Comparison of ENCODE assay signal across 17 cellular contexts in the genomic region with DNA sequence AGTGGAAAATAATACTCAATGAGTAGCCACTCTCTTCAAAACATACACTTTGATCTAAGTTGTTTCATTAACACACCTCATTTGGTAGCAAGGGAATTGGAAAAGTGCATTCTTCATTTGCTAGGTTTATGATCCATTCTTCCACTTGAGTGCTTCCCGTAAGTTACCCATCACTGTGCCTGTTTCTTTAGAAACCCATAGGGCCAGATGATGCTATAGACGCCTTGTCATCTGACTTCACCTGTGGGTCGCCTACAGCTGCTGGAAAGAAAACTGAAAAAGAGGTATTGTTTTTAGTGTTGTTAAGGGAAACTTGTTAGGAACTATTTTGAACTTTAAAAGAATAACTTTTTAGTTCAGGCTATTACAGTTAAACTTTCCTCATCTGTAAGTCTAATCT.
DNase-seq lines count a peak whose midpoint lies in the region; ATAC-seq, FAIRE-seq and TF ChIP-seq lines count a peak whose summit lies in the region.
"Had no signal": no experiment of that assay in that cellular context is flagged by ENCODE, and none has a peak within 500 bp of the region (broad histone marks: within the 10 kb centered on the region; RNA-seq: fewer than 3 reads in every experiment).

No MANE protein-coding gene starts in this region.

- no peaks in the 10 kb centered on the region for H4K20me1 ChIP-seq in GM12878 (ENCODE audit: control insufficient read depth, insufficient read depth)

- TF ChIP-seq POLR2A in heart left ventricle (IDR thresholded peaks at IDR 0.05) (no peak), GM12878 (IDR thresholded peaks at IDR 0.05; ENCODE audit: low read depth, low read length) (no peak)

- H3K36me3 ChIP-seq in heart left ventricle (peaks cover 0 to 100% (median 98%) of the 10 kb centered on the region in 9 donors), GM12878 (ENCODE audit: control insufficient read depth in 2 of 2, insufficient read depth in 2 of 2, low read length in 1 of 2) (peaks cover 11 to 13% of the 10 kb centered on the region in 2 experiments)
- H3K36me3 ChIP-seq: BE2C had no signal

- H3K9me3 ChIP-seq in heart left ventricle (no peaks in the 10 kb centered on the region), GM12878 (replicated peaks; ENCODE audit: control insufficient read depth, insufficient read depth, low read length) (no peaks in the 10 kb centered on the region)
- H3K9me3 ChIP-seq: BE2C, Peyer's patch had no signal

- H3K4me1 Mint-ChIP-seq in T-cell = peaks cover 0 to 2% (median 0%) of the 10 kb centered on the region in 3 donors
- H3K4me1 Mint-ChIP-seq in stimulated activated memory B cell treated with anti-CD40 and anti-IgM and Interleukin-4, amounts not matched to agents 10 μg/mL and 1 μg/mL and 100 μg/mL, for 72 hours = no peaks in the 10 kb centered on the region

- ATAC-seq in heart left ventricle (no peak), Right ventricle myocardium superior (ENCODE audit: poor library complexity) (no peak), T-cell (replicated peaks in 1 of 4) (no peak), GM12878 (no peak)
- no peak for ATAC-seq in stimulated activated memory B cell treated with anti-CD40 and anti-IgM and Interleukin-4, amounts not matched to agents 10 μg/mL and 1 μg/mL and 100 μg/mL, for 72 hours
- ATAC-seq: HepG2 had no signal

- H3K4me1 ChIP-seq in heart left ventricle (peaks cover 0 to 60% (median 41%) of the 10 kb centered on the region in 12 donors), GM12878 (ENCODE audit: control insufficient read depth, insufficient read depth, low read length) (no peaks in the 10 kb centered on the region)
- H3K4me1 ChIP-seq: Peyer's patch had no signal

- POLR2A ChIA-PET in T-cell (lab: Charles Lee) = no interaction called here
- POLR2A ChIA-PET in GM12878 (lab: Charles Lee) = interaction anchor here (0.6 kb wide), 1 partner anchor 319 kb away, joined by 8 read pairs; no protein-coding TSS in a partner anchor

- RAD21 ChIA-PET in GM12878 (lab: Charles Lee; ENCODE audit: unreplicated experiment) = interaction anchor here (3.4 kb wide), 1 partner anchor 12 kb away, joined by 14 read pairs; no protein-coding TSS in a partner anchor

- intact Hi-C loops in heart left ventricle (cut with DNase I) = loop anchor here in 5 of 10 donors (5.0 to 10.0 kb wide), 4 partner anchors 34 to 129 kb away; no protein-coding TSS in a partner anchor
- intact Hi-C loops in Right ventricle myocardium superior (cut with DNase I) = loop anchor here (5.0 to 10.0 kb wide), 2 partner anchors 34 to 126 kb away; no protein-coding TSS in a partner anchor
- intact Hi-C loops in GM12878 (cut with micrococcal nuclease; ENCODE audit: unreplicated experiment) = no loop called here

- H3K4me3 Mint-ChIP-seq in T-cell = no peak overlapping the region
- no peak overlapping the region for H3K4me3 Mint-ChIP-seq in stimulated activated memory B cell treated with anti-CD40 and anti-IgM and Interleukin-4, amounts not matched to agents 10 μg/mL and 1 μg/mL and 100 μg/mL, for 72 hours

- SMC1A ChIA-PET in GM12878 (lab: Charles Lee; ENCODE audit: uncharacterized antibody, unreplicated experiment) = interaction anchor here (1.0 kb wide), 1 partner anchor 33 kb away, joined by 3 read pairs; no protein-coding TSS in a partner anchor

- H3K4me2 ChIP-seq in GM12878 (ENCODE audit: control insufficient read depth, insufficient read depth) = no peak overlapping the region

- H3K27ac ChIP-seq in heart left ventricle (peak overlapping the region; percentile 52 to 88 (median 79)), GM12878 (ENCODE audit: control insufficient read depth, insufficient read depth) (no peak overlapping the region)
- H3K27ac ChIP-seq: Peyer's patch had no signal

- H3K4me3 ChIP-seq in heart left ventricle (no peak overlapping the region), GM12878 (no peak overlapping the region)
- H3K4me3 ChIP-seq: MG63, Peyer's patch had no signal

- H3K36me3 Mint-ChIP-seq in T-cell = peaks cover 60% of the 10 kb centered on the region
- H3K36me3 Mint-ChIP-seq in stimulated activated memory B cell treated with anti-CD40 and anti-IgM and Interleukin-4, amounts not matched to agents 10 μg/mL and 1 μg/mL and 100 μg/mL, for 72 hours = peaks cover 55% of the 10 kb centered on the region

- DNase-seq in heart left ventricle (no peak), Right ventricle myocardium superior (no peak), T-cell (no peak), GM12878 (ENCODE audit: low read depth, low spot score) (no peak), GM03348 (ENCODE audit: low spot score) (no peak), putamen (ENCODE audit: low spot score) (no peak)
- DNase-seq: BE2C, EL, MG63, NCI-H1105, NCI-H187 treated with DMSO at 0.1 percent for 48 hours, NCI-H446, Peyer's patch, SHP77 treated with DMSO at 0.1 percent for 48 hours had no signal

- H3K9me3 Mint-ChIP-seq in T-cell = no peaks in the 10 kb centered on the region
- no peaks in the 10 kb centered on the region for H3K9me3 Mint-ChIP-seq in stimulated activated memory B cell treated with anti-CD40 and anti-IgM and Interleukin-4, amounts not matched to agents 10 μg/mL and 1 μg/mL and 100 μg/mL, for 72 hours

- TF ChIP-seq RAD21 in GM12878 (IDR thresholded peaks at IDR 0.05; ENCODE audit: insufficient read depth, low read depth, low read length) = no peak

- H3K27me3 ChIP-seq in heart left ventricle = no peaks in the 10 kb centered on the region
- H3K27me3 ChIP-seq in GM12878 (replicated peaks in 1 of 2; ENCODE audit: control insufficient read depth in 2 of 2, insufficient read depth in 2 of 2, low read length in 1 of 2) = no peaks in the 10 kb centered on the region
- H3K27me3 ChIP-seq: BE2C, MG63, Peyer's patch had no signal

- FAIRE-seq in GM12878 (lab: Jason Lieb, UNC) = peak; percentile 13
- FAIRE-seq: H54, HepG2 had no signal

- no TSS peak for BruUV-seq in GM12878 (replicated peaks; lab: Mats Ljungman, UMichigan)

- 93 to 98% (median 96%) methylated on average over 3 of the region's 3 CpGs for WGBS in heart left ventricle, 4 donors
- 81% methylated on average over 3 of the region's 3 CpGs for WGBS in GM12878 (ENCODE audit: insufficient coverage, insufficient replicate concordance, low lambda C conversion rate, missing lambda C conversion rate)

- H3K27me3 Mint-ChIP-seq in T-cell = no peaks in the 10 kb centered on the region
- H3K27me3 Mint-ChIP-seq in stimulated activated memory B cell treated with anti-CD40 and anti-IgM and Interleukin-4, amounts not matched to agents 10 μg/mL and 1 μg/mL and 100 μg/mL, for 72 hours = no peaks in the 10 kb centered on the region

- no peak overlapping the region for H3K9ac ChIP-seq in GM12878 (ENCODE audit: control insufficient read depth, insufficient read depth, low read length)

- no peak overlapping the region for H2AFZ ChIP-seq in GM12878 (ENCODE audit: control insufficient read depth, low read depth, low read length)

- CTCF ChIA-PET in T-cell (lab: Charles Lee) (no interaction called here), GM12878 (lab: Yijun Ruan, JAX) (interaction anchor here (1.4 to 2.9 kb wide), 2 partner anchors 11 to 421 kb away, joined by 7 to 11 read pairs; no protein-coding TSS in a partner anchor)

- TF ChIP-seq EP300 in GM12878 (IDR thresholded peaks at IDR 0.05; ENCODE audit: borderline replicate concordance in 1 of 2, control insufficient read depth in 1 of 2, low read depth in 2 of 2, low read length in 2 of 2) = no peak

- peak overlapping the region; percentile 41 to 66 for H3K27ac Mint-ChIP-seq in T-cell
- H3K27ac Mint-ChIP-seq in stimulated activated memory B cell treated with anti-CD40 and anti-IgM and Interleukin-4, amounts not matched to agents 10 μg/mL and 1 μg/mL and 100 μg/mL, for 72 hours = peak overlapping the region; percentile 51

- H3K79me2 ChIP-seq in GM12878 (ENCODE audit: control insufficient read depth, insufficient read depth, low read length) = no peaks in the 10 kb centered on the region

- TF ChIP-seq CTCF in heart left ventricle (IDR thresholded peaks at IDR 0.05) (no peak), GM12878 (IDR thresholded peaks at IDR 0.05 in 2 of 3, conservative IDR thresholded peaks at IDR 0.05 in 1 of 3; ENCODE audit: control insufficient read depth in 2 of 3, extremely low read depth in 1 of 3, insufficient read depth in 1 of 3, low read depth in 3 of 3, low read length in 3 of 3) (no peak)

- in situ Hi-C loops in GM12878 (cut with MboI) = no loop called here

TF ChIP-seq in GM12878, 131 proteins besides CTCF, POLR2A, EP300 and RAD21 (continues in another document):
- TF ChIP-seq, protein P1, sequence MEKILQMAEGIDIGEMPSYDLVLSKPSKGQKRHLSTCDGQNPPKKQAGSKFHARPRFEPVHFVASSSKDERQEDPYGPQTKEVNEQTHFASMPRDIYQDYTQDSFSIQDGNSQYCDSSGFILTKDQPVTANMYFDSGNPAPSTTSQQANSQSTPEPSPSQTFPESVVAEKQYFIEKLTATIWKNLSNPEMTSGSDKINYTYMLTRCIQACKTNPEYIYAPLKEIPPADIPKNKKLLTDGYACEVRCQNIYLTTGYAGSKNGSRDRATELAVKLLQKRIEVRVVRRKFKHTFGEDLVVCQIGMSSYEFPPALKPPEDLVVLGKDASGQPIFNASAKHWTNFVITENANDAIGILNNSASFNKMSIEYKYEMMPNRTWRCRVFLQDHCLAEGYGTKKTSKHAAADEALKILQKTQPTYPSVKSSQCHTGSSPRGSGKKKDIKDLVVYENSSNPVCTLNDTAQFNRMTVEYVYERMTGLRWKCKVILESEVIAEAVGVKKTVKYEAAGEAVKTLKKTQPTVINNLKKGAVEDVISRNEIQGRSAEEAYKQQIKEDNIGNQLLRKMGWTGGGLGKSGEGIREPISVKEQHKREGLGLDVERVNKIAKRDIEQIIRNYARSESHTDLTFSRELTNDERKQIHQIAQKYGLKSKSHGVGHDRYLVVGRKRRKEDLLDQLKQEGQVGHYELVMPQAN (conservative IDR thresholded peaks at IDR 0.05) = no peak
- TF ChIP-seq NR2F1 (conservative IDR thresholded peaks at IDR 0.05) = no peak
- TF ChIP-seq ASH2L (IDR thresholded peaks at IDR 0.05; ENCODE audit: borderline replicate concordance, low read depth) = no peak
- TF ChIP-seq, protein P2, sequence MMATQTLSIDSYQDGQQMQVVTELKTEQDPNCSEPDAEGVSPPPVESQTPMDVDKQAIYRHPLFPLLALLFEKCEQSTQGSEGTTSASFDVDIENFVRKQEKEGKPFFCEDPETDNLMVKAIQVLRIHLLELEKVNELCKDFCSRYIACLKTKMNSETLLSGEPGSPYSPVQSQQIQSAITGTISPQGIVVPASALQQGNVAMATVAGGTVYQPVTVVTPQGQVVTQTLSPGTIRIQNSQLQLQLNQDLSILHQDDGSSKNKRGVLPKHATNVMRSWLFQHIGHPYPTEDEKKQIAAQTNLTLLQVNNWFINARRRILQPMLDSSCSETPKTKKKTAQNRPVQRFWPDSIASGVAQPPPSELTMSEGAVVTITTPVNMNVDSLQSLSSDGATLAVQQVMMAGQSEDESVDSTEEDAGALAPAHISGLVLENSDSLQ (IDR thresholded peaks at IDR 0.05) = no peak
- no peak for TF ChIP-seq ESRRA (IDR thresholded peaks at IDR 0.05; ENCODE audit: low read length)
- no peak for TF ChIP-seq TBL1XR1 (IDR thresholded peaks at IDR 0.05; ENCODE audit: low read depth, low read length)
- no peak for TF ChIP-seq RBBP5 (conservative IDR thresholded peaks at IDR 0.05)
